Comparison of ENCODE assay signal across 21 cellular contexts in genomic region chr4:96833831-96834230, GRCh38.
A peak's percentile ranks its signal among the peaks of the same experiment; 100 is the strongest.
DNase-seq lines count a peak whose midpoint lies in the region; ATAC-seq, FAIRE-seq and TF ChIP-seq lines count a peak whose summit lies in the region.
"Had no signal": no experiment of that assay in that cellular context is flagged by ENCODE, and none has a peak within 500 bp of the region (broad histone marks: within the 10 kb centered on the region; RNA-seq: fewer than 3 reads in every experiment).

No MANE protein-coding gene starts in this region.

- H4K20me1 ChIP-seq in astrocyte (ENCODE audit: insufficient read depth, low read length): no peaks in the 10 kb centered on the region

- H3K27ac Mint-ChIP-seq in astrocyte (ENCODE audit: unreplicated experiment) (no peak overlapping the region), natural killer cell (no peak overlapping the region)
- no peak overlapping the region for H3K27ac Mint-ChIP-seq in activated naive CD8-positive, alpha-beta T cell treated with anti-CD3 and anti-CD28 coated beads, Interleukin-2, amount 50 U/mL, for 24 hours
- H3K27ac Mint-ChIP-seq: GM23338 had no signal

- DNase-seq in H54 (ENCODE audit: insufficient read length, low spot score) (no peak), NCI-H226 (peak; percentile 33), astrocyte (ENCODE audit: low read depth) (peak; percentile 52), epithelial cell of esophagus (ENCODE audit: low read depth) (peak; percentile 43), natural killer cell (no peak), ovary (no peak), ascending aorta (ENCODE audit: low spot score in 2 of 2) (no peak)
- no peak for DNase-seq in activated naive CD8-positive, alpha-beta T cell treated with anti-CD3 and anti-CD28 coated beads, Interleukin-2, amount 50 U/mL, for 24 hours
- DNase-seq: ACHN, AML-193, DND-41, MV-4-11, NCI-H187 treated with DMSO at 0.1 percent for 48 hours, NCI-H2227 treated with DMSO at 0.1 percent for 48 hours, NCI-H524, SW 1271 had no signal

- H3K27me3 ChIP-seq in astrocyte (ENCODE audit: insufficient read depth, low read length): no peaks in the 10 kb centered on the region
- H3K27me3 ChIP-seq in ovary: no peaks in the 10 kb centered on the region
- H3K27me3 ChIP-seq in ascending aorta: no peaks in the 10 kb centered on the region
- H3K27me3 ChIP-seq: SJSA1 had no signal

- H3K27ac ChIP-seq in astrocyte (ENCODE audit: low read depth, low read length) (no peak overlapping the region), ovary (no peak overlapping the region), ascending aorta (no peak overlapping the region)
- H3K27ac ChIP-seq: C4-2B, SJSA1 had no signal

- no peak overlapping the region for H2AFZ ChIP-seq in astrocyte (ENCODE audit: low read depth, low read length)
- H2AFZ ChIP-seq: GM23338 had no signal

- peaks cover 8% of the 10 kb centered on the region for H3K4me1 Mint-ChIP-seq in astrocyte (ENCODE audit: low read depth, unreplicated experiment)
- no peaks in the 10 kb centered on the region for H3K4me1 Mint-ChIP-seq in natural killer cell
- no peaks in the 10 kb centered on the region for H3K4me1 Mint-ChIP-seq in activated naive CD8-positive, alpha-beta T cell treated with anti-CD3 and anti-CD28 coated beads, Interleukin-2, amount 50 U/mL, for 24 hours

- H3K9me3 ChIP-seq in astrocyte (ENCODE audit: insufficient read depth, low read depth, low read length) (no peaks in the 10 kb centered on the region), ovary (no peaks in the 10 kb centered on the region), ascending aorta (no peaks in the 10 kb centered on the region)
- H3K9me3 ChIP-seq: SJSA1 had no signal

- WGBS in ovary, 3 donors: 62 to 74% (median 68%) methylated on average over 2 of the region's 2 CpGs

- intact Hi-C loops in natural killer cell (cut with micrococcal nuclease): no loop called here
- intact Hi-C loops in ovary (cut with DNase I): no loop called here
- intact Hi-C loops in ascending aorta (cut with DNase I): no loop called here

- no peaks in the 10 kb centered on the region for H3K79me2 ChIP-seq in astrocyte (ENCODE audit: insufficient read depth, low read length)

- H3K9me3 Mint-ChIP-seq in astrocyte (ENCODE audit: unreplicated experiment): no peaks in the 10 kb centered on the region
- peaks cover 7 to 9% of the 10 kb centered on the region in 2 donors for H3K9me3 Mint-ChIP-seq in natural killer cell
- H3K9me3 Mint-ChIP-seq in activated naive CD8-positive, alpha-beta T cell treated with anti-CD3 and anti-CD28 coated beads, Interleukin-2, amount 50 U/mL, for 24 hours: peaks cover 5% of the 10 kb centered on the region
- H3K9me3 Mint-ChIP-seq: GM23338 had no signal

- H3K36me3 Mint-ChIP-seq in astrocyte (ENCODE audit: low read depth, unreplicated experiment): no peaks in the 10 kb centered on the region
- H3K36me3 Mint-ChIP-seq in natural killer cell: no peaks in the 10 kb centered on the region
- H3K36me3 Mint-ChIP-seq in activated naive CD8-positive, alpha-beta T cell treated with anti-CD3 and anti-CD28 coated beads, Interleukin-2, amount 50 U/mL, for 24 hours (ENCODE audit: low read depth): no peaks in the 10 kb centered on the region

- H3K4me1 ChIP-seq in astrocyte (ENCODE audit: insufficient read depth, low read length) (no peaks in the 10 kb centered on the region), ovary (ENCODE audit: insufficient read depth) (no peaks in the 10 kb centered on the region), ascending aorta (no peaks in the 10 kb centered on the region)
- H3K4me1 ChIP-seq: SJSA1 had no signal

- H3K36me3 ChIP-seq in astrocyte (ENCODE audit: insufficient read depth, low read length) (no peaks in the 10 kb centered on the region), ovary (no peaks in the 10 kb centered on the region), ascending aorta (no peaks in the 10 kb centered on the region)
- H3K36me3 ChIP-seq: SJSA1 had no signal

- H3K4me3 Mint-ChIP-seq in astrocyte (ENCODE audit: unreplicated experiment) (no peak overlapping the region), natural killer cell (no peak overlapping the region)
- no peak overlapping the region for H3K4me3 Mint-ChIP-seq in activated naive CD8-positive, alpha-beta T cell treated with anti-CD3 and anti-CD28 coated beads, Interleukin-2, amount 50 U/mL, for 24 hours
- H3K4me3 Mint-ChIP-seq: GM23338 had no signal

- no peak for ATAC-seq in natural killer cell
- ATAC-seq in activated naive CD8-positive, alpha-beta T cell treated with anti-CD3 and anti-CD28 coated beads, Interleukin-2, amount 50 U/mL, for 24 hours: no peak
- ATAC-seq: GM23338, HCT116, K562 had no signal

- no peak overlapping the region for H3K4me2 ChIP-seq in astrocyte (ENCODE audit: low read length)
- H3K4me2 ChIP-seq: GM23338 had no signal

- TF ChIP-seq POLR2A in H54 (IDR thresholded peaks at IDR 0.05; ENCODE audit: low read depth, low read length): no peak
- no peak for TF ChIP-seq POLR2A in ovary (IDR thresholded peaks at IDR 0.05)

- TF ChIP-seq EP300 in ovary (IDR thresholded peaks at IDR 0.05): no peak

- TF ChIP-seq CTCF in astrocyte (IDR thresholded peaks at IDR 0.05; ENCODE audit: insufficient read depth, low read depth, low read length) (no peak), epithelial cell of esophagus (IDR thresholded peaks at IDR 0.05; ENCODE audit: insufficient read depth, low read depth, low read length, missing control alignments) (no peak), natural killer cell (IDR thresholded peaks at IDR 0.05) (no peak), ovary (IDR thresholded peaks at IDR 0.05) (no peak), ascending aorta (IDR thresholded peaks at IDR 0.05) (no peak)

- H3K27me3 Mint-ChIP-seq in astrocyte (ENCODE audit: low read depth, unreplicated experiment) (no peaks in the 10 kb centered on the region), natural killer cell (ENCODE audit: low read depth in 2 of 2) (no peaks in the 10 kb centered on the region)
- H3K27me3 Mint-ChIP-seq in activated naive CD8-positive, alpha-beta T cell treated with anti-CD3 and anti-CD28 coated beads, Interleukin-2, amount 50 U/mL, for 24 hours: no peaks in the 10 kb centered on the region

- H3K4me3 ChIP-seq in astrocyte (ENCODE audit: insufficient read depth, low read depth, low read length) (no peak overlapping the region), epithelial cell of esophagus (ENCODE audit: low read length) (no peak overlapping the region), ovary (no peak overlapping the region), ascending aorta (no peak overlapping the region)
- H3K4me3 ChIP-seq: GM23338, K562, SJSA1 had no signal

- FAIRE-seq in H54 (lab: Jason Lieb, UNC) (peak; percentile 15), astrocyte (lab: Jason Lieb, UNC) (no peak)
- FAIRE-seq: K562 had no signal

- no peak overlapping the region for H3K9ac ChIP-seq in astrocyte (ENCODE audit: low read length)

Comparison
In these comparisons a context has a peak if more than half of its experiments do, and no peak if none do; other contexts are left out.
1. DNase-seq: peak in NCI-H226 (single experiment), astrocyte (single experiment) and epithelial cell of esophagus (single experiment); none in H54 (single experiment), natural killer cell (single experiment), ovary (0 of 5), ascending aorta (0 of 2) and activated naive CD8-positive, alpha-beta T cell treated with anti-CD3 and anti-CD28 coated beads, Interleukin-2, amount 50 U/mL, for 24 hours (single experiment).